13 cellular contexts compared by ENCODE assay signal in the genomic region with DNA sequence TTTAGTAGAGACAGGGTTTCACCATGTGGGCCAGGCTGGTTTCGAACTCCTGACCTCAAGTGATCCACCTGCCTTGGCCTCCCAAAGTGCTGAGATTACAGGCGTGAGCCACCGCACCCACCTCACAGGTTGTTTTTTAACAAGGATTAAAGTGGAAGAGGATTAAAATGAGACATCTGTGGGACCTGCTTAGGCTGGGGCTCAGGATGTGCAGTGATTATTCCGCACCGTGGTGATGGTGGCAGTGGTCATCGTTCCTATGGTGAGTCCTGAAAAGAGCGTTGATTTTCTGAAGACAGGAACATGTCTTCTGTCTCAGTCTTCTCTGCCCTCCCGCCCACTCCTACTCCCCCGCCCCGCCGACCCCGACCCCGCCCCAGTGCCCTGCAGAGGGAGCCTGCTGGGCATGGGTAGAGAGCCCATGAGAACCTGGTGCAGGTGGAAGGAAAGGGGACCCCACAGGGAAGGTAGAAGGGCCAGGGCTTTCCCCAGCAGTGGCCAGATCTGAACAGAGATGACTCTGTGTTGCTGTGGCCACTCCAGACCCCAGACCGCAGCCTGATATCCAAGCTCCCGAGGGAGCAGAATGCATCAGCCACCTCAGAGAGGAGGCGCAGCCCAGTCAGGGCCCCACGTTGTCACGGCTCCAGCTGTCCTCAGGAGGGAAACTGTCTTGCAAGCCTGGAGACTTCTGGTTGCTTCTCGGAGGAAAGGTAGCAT. TPM values are rescaled to one million over a fixed set of nuclear protein-coding genes. Genes with fewer than 3 reads are reported as not detected.
A peak's percentile ranks its signal among the peaks of the same experiment; 100 is the strongest.
DNase-seq lines count a peak whose midpoint lies in the region; ATAC-seq and TF ChIP-seq lines count a peak whose summit lies in the region.
"Had no signal": no experiment of that assay in that cellular context is flagged by ENCODE, and none has a peak within 500 bp of the region (broad histone marks: within the 10 kb centered on the region; RNA-seq: fewer than 3 reads in every experiment).

No MANE protein-coding gene starts in this region.

- H3K27me3 Mint-ChIP-seq in T-helper 1 cell treated with Interleukin-12 subunit alpha and Interleukin-12 subunit beta and Interleukin-4 antibody, amounts not matched to agents 30 μg/mL and 1 μg/mL, for 36 hours (ENCODE audit: low read depth): peaks cover 9% of the 10 kb centered on the region
- peaks cover 4% of the 10 kb centered on the region for H3K27me3 Mint-ChIP-seq in activated naive CD8-positive, alpha-beta T cell treated with anti-CD3 and anti-CD28 coated beads, Interleukin-2, amount 10 ng/mL, durations not matched to agents 7 days and 5 days

- TF ChIP-seq CTCF in MM.1S (IDR thresholded peaks at IDR 0.05; ENCODE audit: low read length) (no peak), neutrophil (IDR thresholded peaks at IDR 0.05) (no peak)

- H3K4me3 ChIP-seq in MM.1S (ENCODE audit: low read length): no peak overlapping the region
- peak overlapping the region; percentile 4 to 23 for H3K4me3 ChIP-seq in neutrophil (ENCODE audit: low read depth in 1 of 2, low read length in 1 of 2)
- H3K4me3 ChIP-seq: MG63 had no signal

- ATAC-seq in activated naive CD8-positive, alpha-beta T cell treated with anti-CD3 and anti-CD28 coated beads, Interleukin-2, amount 10 ng/mL, durations not matched to agents 7 days and 5 days (ENCODE audit: low read depth): no peak
- no peak for ATAC-seq in GM18520 (IDR thresholded peaks at IDR 0.05; ENCODE audit: unreplicated experiment)
- ATAC-seq: left ventricle myocardium superior had no signal

- H3K27ac Mint-ChIP-seq in T-helper 1 cell treated with Interleukin-12 subunit alpha and Interleukin-12 subunit beta and Interleukin-4 antibody, amounts not matched to agents 30 μg/mL and 1 μg/mL, for 36 hours: peak overlapping the region; percentile 92
- H3K27ac Mint-ChIP-seq in activated naive CD8-positive, alpha-beta T cell treated with anti-CD3 and anti-CD28 coated beads, Interleukin-2, amount 10 ng/mL, durations not matched to agents 7 days and 5 days: peak overlapping the region; percentile 99
- H3K27ac Mint-ChIP-seq: H9 had no signal

- no peak overlapping the region for H3K9ac ChIP-seq in MM.1S (ENCODE audit: low read length)

- H3K36me3 ChIP-seq in MM.1S (replicated peaks; ENCODE audit: insufficient read depth, low read length) (no peaks in the 10 kb centered on the region), neutrophil (no peaks in the 10 kb centered on the region)

- POLR2A ChIA-PET in activated naive CD8-positive, alpha-beta T cell treated with anti-CD3 and anti-CD28 coated beads, Interleukin-2, amount 10 ng/mL, durations not matched to agents 7 days and 5 days (lab: Charles Lee): interaction anchor here (1.2 to 2.6 kb wide), 3 partner anchors 8 to 33 kb away, joined by 3 to 13 read pairs (median 5); no protein-coding TSS in a partner anchor

- H3K27ac ChIP-seq in MM.1S (ENCODE audit: low read length) (peak overlapping the region; percentile 80; the same call in 1 of the 2 replicates), neutrophil (peak overlapping the region; percentile 94)
- H3K27ac ChIP-seq: 22Rv1 had no signal

- peaks cover 13% of the 10 kb centered on the region for H3K4me1 ChIP-seq in MM.1S (ENCODE audit: low read length)
- H3K4me1 ChIP-seq in neutrophil (ENCODE audit: control insufficient read depth in 1 of 2, insufficient read depth in 1 of 2, low read depth in 1 of 2, low read length in 1 of 2): peaks cover 39 to 41% of the 10 kb centered on the region in 2 experiments

- H3K4me1 Mint-ChIP-seq in T-helper 1 cell treated with Interleukin-12 subunit alpha and Interleukin-12 subunit beta and Interleukin-4 antibody, amounts not matched to agents 30 μg/mL and 1 μg/mL, for 36 hours (ENCODE audit: low read depth): peaks cover 30% of the 10 kb centered on the region
- peaks cover 37% of the 10 kb centered on the region for H3K4me1 Mint-ChIP-seq in activated naive CD8-positive, alpha-beta T cell treated with anti-CD3 and anti-CD28 coated beads, Interleukin-2, amount 10 ng/mL, durations not matched to agents 7 days and 5 days

- H3K9me3 Mint-ChIP-seq in T-helper 1 cell treated with Interleukin-12 subunit alpha and Interleukin-12 subunit beta and Interleukin-4 antibody, amounts not matched to agents 30 μg/mL and 1 μg/mL, for 36 hours: no peaks in the 10 kb centered on the region
- H3K9me3 Mint-ChIP-seq in activated naive CD8-positive, alpha-beta T cell treated with anti-CD3 and anti-CD28 coated beads, Interleukin-2, amount 10 ng/mL, durations not matched to agents 7 days and 5 days: no peaks in the 10 kb centered on the region
- H3K9me3 Mint-ChIP-seq: H9 had no signal

- no peaks in the 10 kb centered on the region for H3K36me3 Mint-ChIP-seq in T-helper 1 cell treated with Interleukin-12 subunit alpha and Interleukin-12 subunit beta and Interleukin-4 antibody, amounts not matched to agents 30 μg/mL and 1 μg/mL, for 36 hours (ENCODE audit: low read depth)
- H3K36me3 Mint-ChIP-seq in activated naive CD8-positive, alpha-beta T cell treated with anti-CD3 and anti-CD28 coated beads, Interleukin-2, amount 10 ng/mL, durations not matched to agents 7 days and 5 days: no peaks in the 10 kb centered on the region

- DNase-seq in T-helper 1 cell (no peak), MM.1S (no peak), COLO668 (lab: John Stamatoyannopoulos, UW; ENCODE audit: unreplicated experiment) (no peak), NCI-H1436 (lab: John Stamatoyannopoulos, UW) (no peak)
- no peak for DNase-seq in activated naive CD8-positive, alpha-beta T cell treated with anti-CD3 and anti-CD28 coated beads, Interleukin-2, amount 10 ng/mL, durations not matched to agents 7 days and 5 days
- DNase-seq: H9, left ventricle myocardium superior, MG63, NCI-H2227 treated with DMSO at 0.1 percent for 48 hours had no signal

- H3F3A ChIP-seq in MM.1S (ENCODE audit: insufficient read depth, low read length): peaks cover 10% of the 10 kb centered on the region

- H4K20me1 ChIP-seq in MM.1S (ENCODE audit: insufficient read depth, low read length): no peaks in the 10 kb centered on the region

- no peak overlapping the region for H3K4me2 ChIP-seq in MM.1S (ENCODE audit: low read depth, low read length)

- H3K79me2 ChIP-seq in MM.1S (ENCODE audit: low read length): no peaks in the 10 kb centered on the region

- H3K9me3 ChIP-seq in MM.1S (replicated peaks; ENCODE audit: insufficient read depth, low read length) (no peaks in the 10 kb centered on the region), neutrophil (no peaks in the 10 kb centered on the region)
- H3K9me3 ChIP-seq: MG63 had no signal

- no peak overlapping the region for H3K4me3 Mint-ChIP-seq in T-helper 1 cell treated with Interleukin-12 subunit alpha and Interleukin-12 subunit beta and Interleukin-4 antibody, amounts not matched to agents 30 μg/mL and 1 μg/mL, for 36 hours
- H3K4me3 Mint-ChIP-seq in activated naive CD8-positive, alpha-beta T cell treated with anti-CD3 and anti-CD28 coated beads, Interleukin-2, amount 10 ng/mL, durations not matched to agents 7 days and 5 days: no peak overlapping the region

- H3K27me3 ChIP-seq in MM.1S (replicated peaks; ENCODE audit: insufficient read depth, low read length) (no peaks in the 10 kb centered on the region), neutrophil (no peaks in the 10 kb centered on the region)
- H3K27me3 ChIP-seq: MG63 had no signal

- no peaks in the 10 kb centered on the region for H3K9me2 ChIP-seq in MM.1S (replicated peaks; ENCODE audit: insufficient read depth, low read length)

- H2AFZ ChIP-seq in MM.1S (ENCODE audit: low read length): no peak overlapping the region

RNA-seq across cellular contexts. Expression of a gene that starts 34.5 kb away (rescaled TPM):
- total RNA-seq in activated naive CD8-positive, alpha-beta T cell treated with anti-CD3 and anti-CD28 coated beads, Interleukin-2, amount 10 ng/mL, durations not matched to agents 7 days and 5 days: 10 to 100 TPM; 24.9 to 30.1 TPM
